19 cellular contexts compared by ENCODE assay signal in genomic region chr13:45658586-45659235, GRCh38. TPM values are rescaled to one million over a fixed set of nuclear protein-coding genes. Genes with fewer than 3 reads are reported as not detected.
DNase-seq lines count a peak whose midpoint lies in the region; ATAC-seq and TF ChIP-seq lines count a peak whose summit lies in the region.
"Had no signal": no experiment of that assay in that cellular context is flagged by ENCODE, and none has a peak within 500 bp of the region (broad histone marks: within the 10 kb centered on the region; RNA-seq: fewer than 3 reads in every experiment).

No MANE protein-coding gene starts in this region.

- CTCF ChIA-PET in HEK293T (lab: Yijun Ruan, JAX), result no interaction called here

- ATAC-seq in sciatic nerve (no peak), HG02759 (IDR thresholded peaks at IDR 0.05; ENCODE audit: unreplicated experiment) (no peak), GM21526 (IDR thresholded peaks at IDR 0.05; ENCODE audit: low FRiP score, unreplicated experiment) (no peak)
- ATAC-seq: activated CD8-positive, alpha-beta T cell treated with anti-CD3 and anti-CD28 coated beads, Interleukin-2, amount 10 ng/mL, durations not matched to agents 7 days and 5 days; left ventricle myocardium superior; natural killer cell; stimulated activated effector memory CD8-positive, alpha-beta T cell treated with anti-CD3 and anti-CD28 coated beads, Interleukin-12 subunit alpha, Interleukin-12 subunit beta, amount 100 ng/mL, for 72 hours had no signal

- H3K27me3 ChIP-seq in MG63, result no peaks in the 10 kb centered on the region
- H3K27me3 ChIP-seq: right atrium auricular region had no signal

- DNase-seq in COLO829 (ENCODE audit: low spot score), result peak; percentile 84
- peak; percentile 76 for DNase-seq in MG63
- DNase-seq in dedifferentiated amniotic fluid mesenchymal stem cell (ENCODE audit: extremely low spot score), result peak; percentile 48
- peak; percentile 8 for DNase-seq in non-pigmented ciliary epithelial cell (ENCODE audit: low read depth)
- no peak for DNase-seq in sciatic nerve (ENCODE audit: low spot score)
- DNase-seq in HEK293T (ENCODE audit: extremely low spot score), result no peak
- DNase-seq: activated CD8-positive, alpha-beta T cell treated with anti-CD3 and anti-CD28 coated beads, Interleukin-2, amount 10 ng/mL, durations not matched to agents 7 days and 5 days; CD4-positive, CD25-positive, alpha-beta regulatory T cell; H9; left ventricle myocardium superior; natural killer cell; SIG-M5; stimulated activated CD4-positive, alpha-beta T cell treated with anti-CD3 and anti-CD28 coated beads, Interleukin-4, amount 100 ng/mL, for 4 hours had no signal

- no peaks in the 10 kb centered on the region for H3K9me3 ChIP-seq in MG63
- H3K9me3 ChIP-seq: right atrium auricular region had no signal

- no peak overlapping the region for H3K4me3 ChIP-seq in MG63
- H3K4me3 ChIP-seq: right atrium auricular region had no signal

- H3K36me3 ChIP-seq in MG63, result no peaks in the 10 kb centered on the region
- H3K36me3 ChIP-seq: right atrium auricular region had no signal

- intact Hi-C loops in sciatic nerve (cut with DNase I), result no loop called here

- POLR2A ChIA-PET in HEK293T (lab: Yijun Ruan, JAX), result no interaction called here

TF ChIP-seq in HEK293T, 16 proteins besides CTCF, POLR2A, EP300 and RAD21:
- no peak for TF ChIP-seq FOXM1 (IDR thresholded peaks at IDR 0.05; ENCODE audit: borderline replicate concordance)
- TF ChIP-seq LEF1 (IDR thresholded peaks at IDR 0.05; ENCODE audit: borderline replicate concordance), result no peak
- TF ChIP-seq, protein P1, sequence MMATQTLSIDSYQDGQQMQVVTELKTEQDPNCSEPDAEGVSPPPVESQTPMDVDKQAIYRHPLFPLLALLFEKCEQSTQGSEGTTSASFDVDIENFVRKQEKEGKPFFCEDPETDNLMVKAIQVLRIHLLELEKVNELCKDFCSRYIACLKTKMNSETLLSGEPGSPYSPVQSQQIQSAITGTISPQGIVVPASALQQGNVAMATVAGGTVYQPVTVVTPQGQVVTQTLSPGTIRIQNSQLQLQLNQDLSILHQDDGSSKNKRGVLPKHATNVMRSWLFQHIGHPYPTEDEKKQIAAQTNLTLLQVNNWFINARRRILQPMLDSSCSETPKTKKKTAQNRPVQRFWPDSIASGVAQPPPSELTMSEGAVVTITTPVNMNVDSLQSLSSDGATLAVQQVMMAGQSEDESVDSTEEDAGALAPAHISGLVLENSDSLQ (IDR thresholded peaks at IDR 0.05), result no peak
- no peak for TF ChIP-seq ZNF384 (IDR thresholded peaks at IDR 0.05)

RNA-seq across cellular contexts. Expression of gene ERICH6B, which starts 43.2 kb away (rescaled TPM):
- not detected in 2 replicates for total RNA-seq in MG63 (2014; rRNA removed; shearing (Covaris generic); ENCODE audit: low replicate concordance)
- total RNA-seq in sciatic nerve, result not detected
- total RNA-seq: activated CD8-positive, alpha-beta T cell treated with anti-CD3 and anti-CD28 coated beads, Interleukin-2, amount 10 ng/mL, durations not matched to agents 7 days and 5 days; cardiac septum; CD4-positive, CD25-positive, alpha-beta regulatory T cell; H9; left ventricle myocardium superior; natural killer cell; right atrium auricular region; urinary bladder had no signal

RNA-seq across cellular contexts. Expression of gene CBY2, which starts 43.4 kb away (rescaled TPM):
- total RNA-seq in MG63 (2014; rRNA removed; shearing (Covaris generic); ENCODE audit: low replicate concordance), result not detected in 2 replicates
- not detected for total RNA-seq in sciatic nerve
- total RNA-seq: activated CD8-positive, alpha-beta T cell treated with anti-CD3 and anti-CD28 coated beads, Interleukin-2, amount 10 ng/mL, durations not matched to agents 7 days and 5 days; cardiac septum; H9; left ventricle myocardium superior; natural killer cell; right atrium auricular region had no signal

Comparison
In these comparisons a context has a peak if more than half of its experiments do, and no peak if none do; other contexts are left out.
1. DNase-seq: peak in COLO829 (single experiment), MG63 (single experiment), dedifferentiated amniotic fluid mesenchymal stem cell (single experiment) and non-pigmented ciliary epithelial cell (single experiment); none in sciatic nerve (single experiment) and HEK293T (single experiment).